In genomic region chr12:7128681-7129593, GRCh38 we compare ENCODE assay signal across 8 cellular contexts. TPM values are rescaled to one million over a fixed set of nuclear protein-coding genes. Genes with fewer than 3 reads are reported as not detected.
DNase-seq lines count a peak whose midpoint lies in the region; ATAC-seq and TF ChIP-seq lines count a peak whose summit lies in the region.

A gene with protein sequence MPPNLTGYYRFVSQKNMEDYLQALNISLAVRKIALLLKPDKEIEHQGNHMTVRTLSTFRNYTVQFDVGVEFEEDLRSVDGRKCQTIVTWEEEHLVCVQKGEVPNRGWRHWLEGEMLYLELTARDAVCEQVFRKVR (minus strand): TSS chr12:7128889. CDS start chr12:7128775, 114 bp downstream.

- H3K36me3 ChIP-seq in ES-I3 (ENCODE audit: insufficient read depth, low read length) (no peaks in the 10 kb centered on the region), OCI-LY7 (ENCODE audit: insufficient read depth, low read length) (no peaks in the 10 kb centered on the region), esophagus muscularis mucosa (peaks cover 0 to 9% (median 4%) of the 10 kb centered on the region in 4 donors), parathyroid adenoma (ENCODE audit: control insufficient read depth, insufficient read depth, low read length) (no peaks in the 10 kb centered on the region)

- no peaks in the 10 kb centered on the region for H3K27me3 ChIP-seq in esophagus muscularis mucosa
- H3K27me3 ChIP-seq in parathyroid adenoma (ENCODE audit: control insufficient read depth, insufficient read depth, low read length) = no peaks in the 10 kb centered on the region

- H3K4me3 ChIP-seq in OCI-LY7 (ENCODE audit: low read depth, low read length, poor library complexity, severe bottlenecking) = peak within 1 kb of the TSS; percentile 79
- H3K4me3 ChIP-seq in esophagus muscularis mucosa = peak within 1 kb of the TSS; percentile 66 to 79 (median 72)
- peak within 1 kb of the TSS; percentile 90 for H3K4me3 ChIP-seq in parathyroid adenoma (ENCODE audit: low read depth, low read length)

- TF ChIP-seq CTCF in OCI-LY7 (conservative IDR thresholded peaks at IDR 0.05; ENCODE audit: low read length) (no peak), esophagus muscularis mucosa (IDR thresholded peaks at IDR 0.05) (no peak), parathyroid adenoma (IDR thresholded peaks at IDR 0.05) (no peak)

- intact Hi-C loops in OCI-LY7 (cut with micrococcal nuclease; ENCODE audit: unreplicated experiment) = no loop called here
- intact Hi-C loops in esophagus muscularis mucosa (cut with DNase I) = no loop called here

- CTCF ChIA-PET in OCI-LY7 (lab: Charles Lee; ENCODE audit: unreplicated experiment) = no interaction called here

- H3K9me2 ChIP-seq in OCI-LY7 (ENCODE audit: insufficient read depth, low read length) = no peaks in the 10 kb centered on the region

- no peak for TF ChIP-seq POLR2A in esophagus muscularis mucosa (IDR thresholded peaks at IDR 0.05; ENCODE audit: low read depth)

- H3K9ac ChIP-seq in ES-I3 (ENCODE audit: low read depth, low read length) = peak within 1 kb of the TSS; percentile 79
- peak within 1 kb of the TSS; percentile 63 for H3K9ac ChIP-seq in parathyroid adenoma

- H3K79me2 ChIP-seq in OCI-LY7 (ENCODE audit: insufficient read depth, low read depth, low read length) (no peaks in the 10 kb centered on the region), parathyroid adenoma (no peaks in the 10 kb centered on the region)

- no peak for TF ChIP-seq EP300 in esophagus muscularis mucosa (IDR thresholded peaks at IDR 0.05)

- DNase-seq in OCI-LY7 (ENCODE audit: low spot score) = no peak
- DNase-seq in esophagus muscularis mucosa (ENCODE audit: extremely low spot score) = no peak
- no peak for DNase-seq in NCI-H524 treated with DMSO at 0.1 percent for 48 hours (lab: John Stamatoyannopoulos, UW)

- H4K20me1 ChIP-seq in OCI-LY7 (ENCODE audit: insufficient read depth, low read length) = no peaks in the 10 kb centered on the region

- H3K27ac ChIP-seq in OCI-LY7 (ENCODE audit: low read depth, low read length, poor library complexity, severe bottlenecking) (no peak within 1 kb of the TSS), esophagus muscularis mucosa (replicated peaks in 1 of 4) (peak within 1 kb of the TSS; percentile 66 to 78 (median 74)), parathyroid adenoma (peak within 1 kb of the TSS; percentile 83)

- H3K4me2 ChIP-seq in OCI-LY7 (ENCODE audit: low read length) (peak within 1 kb of the TSS; percentile 86), parathyroid adenoma (ENCODE audit: low read length) (peak within 1 kb of the TSS; percentile 100)

- WGBS in esophagus muscularis mucosa = 40% methylated on average over 9 of the region's 11 CpGs

- H3K9me3 ChIP-seq in ES-I3 (ENCODE audit: control insufficient read depth, insufficient read depth, low read length) = no peaks in the 10 kb centered on the region
- H3K9me3 ChIP-seq in OCI-LY7 (ENCODE audit: low read length) = no peaks in the 10 kb centered on the region
- H3K9me3 ChIP-seq in esophagus muscularis mucosa = no peaks in the 10 kb centered on the region
- no peaks in the 10 kb centered on the region for H3K9me3 ChIP-seq in parathyroid adenoma (ENCODE audit: control insufficient read depth, low read length)

- POLR2A ChIA-PET in OCI-LY7 (lab: Charles Lee) = no interaction called here

- BruUV-seq in OCI-LY7 (replicated peaks; lab: Mats Ljungman, UMichigan) = no TSS peak

- ATAC-seq in GM19324 (IDR thresholded peaks at IDR 0.05; ENCODE audit: low FRiP score, unreplicated experiment) (no peak), GM18861 (IDR thresholded peaks at IDR 0.05; ENCODE audit: unreplicated experiment) (no peak), GM18517 (IDR thresholded peaks at IDR 0.05; ENCODE audit: unreplicated experiment) (no peak)

- H3K4me1 ChIP-seq in ES-I3 (ENCODE audit: insufficient read depth, low read length) (peaks cover 15% of the 10 kb centered on the region), OCI-LY7 (ENCODE audit: insufficient read depth, low read length, poor library complexity, severe bottlenecking) (peaks cover 20% of the 10 kb centered on the region), esophagus muscularis mucosa (peaks cover 30 to 39% (median 34%) of the 10 kb centered on the region in 4 donors), parathyroid adenoma (peaks cover 5% of the 10 kb centered on the region)

- peak within 1 kb of the TSS; percentile 87 for H2AFZ ChIP-seq in OCI-LY7 (ENCODE audit: low read length)
- H2AFZ ChIP-seq in parathyroid adenoma = peak within 1 kb of the TSS; percentile 84

RNA-seq across cellular contexts. Expression of the gene that starts here (rescaled TPM):
- total RNA-seq in OCI-LY7 (2014; rRNA removed; shearing (Covaris generic)) = not detected in 2 replicates
- total RNA-seq in OCI-LY7 (2022) (0.70 and 1.4 TPM in 2 replicates), esophagus muscularis mucosa (1 to 10 TPM in 2 of 4 donors, under 1 TPM in 2; 0.46 to 5.0 (median 0.91) TPM)
